ENCODE assay signal across 27 cellular contexts in the genomic region with DNA sequence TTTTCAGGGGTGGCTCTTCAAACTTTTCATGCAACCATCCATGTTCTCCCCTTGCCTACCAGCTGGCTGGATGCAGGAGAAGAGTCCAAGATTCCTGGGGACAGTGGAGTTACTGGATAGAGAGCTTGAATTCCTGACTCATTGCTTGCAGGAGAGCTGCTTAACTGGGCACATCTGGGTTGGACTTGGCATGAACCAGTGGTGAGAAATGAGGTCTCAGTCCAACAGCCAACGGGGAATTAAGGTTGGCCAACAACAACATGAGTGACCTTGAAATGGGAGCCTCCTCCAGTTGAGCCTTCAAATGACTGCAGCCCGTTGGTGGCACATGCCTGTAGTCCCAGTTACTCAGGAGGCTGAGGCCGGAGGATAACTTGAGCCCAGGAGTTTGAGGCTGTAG. TPM values are rescaled to one million over a fixed set of nuclear protein-coding genes. Genes with fewer than 3 reads are reported as not detected.
DNase-seq lines count a peak whose midpoint lies in the region; ATAC-seq and TF ChIP-seq lines count a peak whose summit lies in the region.
"Had no signal": no experiment of that assay in that cellular context is flagged by ENCODE, and none has a peak within 500 bp of the region (broad histone marks: within the 10 kb centered on the region; RNA-seq: fewer than 3 reads in every experiment).

No MANE protein-coding gene starts in this region.

- no peak overlapping the region for H3K4me3 Mint-ChIP-seq in type B pancreatic cell
- H3K4me3 Mint-ChIP-seq: activated B cell treated with CpG ODN at 0.5 μM for 24 hours, HFFc6 had no signal

- no peaks in the 10 kb centered on the region for H3K36me3 Mint-ChIP-seq in type B pancreatic cell

- ATAC-seq in HG03432 (IDR thresholded peaks at IDR 0.05; ENCODE audit: unreplicated experiment) = no peak
- ATAC-seq: left lung, right lobe of liver had no signal

- no peak overlapping the region for H3K27ac Mint-ChIP-seq in type B pancreatic cell
- H3K27ac Mint-ChIP-seq: activated B cell treated with CpG ODN at 0.5 μM for 24 hours, HFFc6 had no signal

- no peak for TF ChIP-seq CTCF in type B pancreatic cell (conservative IDR thresholded peaks at IDR 0.05)

- DNase-seq in GM04504 (ENCODE audit: low read depth) (peak; percentile 12), M059J (ENCODE audit: low read depth) (peak; percentile 38), fibroblast of peridontal ligament (ENCODE audit: extremely low read depth) (peak; percentile 31), type B pancreatic cell (ENCODE audit: extremely low spot score, unreplicated experiment) (peak; percentile 37), iPS-NIHi7 (ENCODE audit: extremely low spot score) (no peak), NCI-H526 treated with DMSO at 0.1 percent for 48 hours (lab: John Stamatoyannopoulos, UW) (no peak)
- DNase-seq: activated B cell treated with CpG ODN at 0.5 μM for 24 hours; activated CD4-positive, alpha-beta T cell treated with anti-CD3 and anti-CD28 coated beads, Interleukin-2, amount 50 U/mL, for 1 hour; activated gamma-delta T cell treated with Interleukin-2 at 50 U/mL for 16 hours; activated T-cell treated with anti-CD3 and anti-CD28 coated beads, Interleukin-2, amount 50 U/mL, for 48 hours; cerebellar nuclear complex; GDM1; HFFc6; left lung; mesendoderm; NCI-H1436; NCI-H2081; NK-92 treated with Interleukin-12 subunit alpha and Interleukin-12 subunit beta, amount 100 ng/mL, for 24 hours; right lobe of liver; SK-N-SH; stimulated activated CD4-positive, alpha-beta T cell treated with anti-CD3 and anti-CD28 coated beads, Interleukin-12 subunit alpha, Interleukin-12 subunit beta, amount 100 ng/mL, for 4 hours; stimulated activated CD4-positive, alpha-beta T cell treated with anti-CD3 and anti-CD28 coated beads, Interleukin-4, amount 100 ng/mL, for 1 hour; tibial artery had no signal

- H3K27me3 Mint-ChIP-seq in type B pancreatic cell = no peaks in the 10 kb centered on the region
- H3K27me3 Mint-ChIP-seq: activated B cell treated with CpG ODN at 0.5 μM for 24 hours had no signal

- H3K9me3 Mint-ChIP-seq in type B pancreatic cell = peaks cover 4% of the 10 kb centered on the region
- H3K9me3 Mint-ChIP-seq: activated B cell treated with CpG ODN at 0.5 μM for 24 hours, HFFc6 had no signal

- peaks cover 15% of the 10 kb centered on the region for H3K4me1 Mint-ChIP-seq in type B pancreatic cell (ENCODE audit: unreplicated experiment)
- H3K4me1 Mint-ChIP-seq: activated B cell treated with CpG ODN at 0.5 μM for 24 hours had no signal

RNA-seq across cellular contexts. Expression of gene OPN4, which starts 58.1 kb away (rescaled TPM):
- 0.52 TPM in 1 of 2 replicates, not detected in the other for total RNA-seq in M059J (2014; rRNA removed; shearing (Covaris generic))
- not detected in 2 replicates for total RNA-seq in type B pancreatic cell (ENCODE audit: low replicate concordance)
- total RNA-seq: activated B cell treated with CpG ODN at 0.5 μM for 24 hours; endothelial cell of umbilical vein; HFFc6; left lung; posterior vena cava; right lobe of liver; T-helper 1 cell treated with Interleukin-12 subunit alpha and Interleukin-12 subunit beta and Interleukin-4 antibody, amounts not matched to agents 30 ng/mL and 1 ng/mL, for 36 hours had no signal

Comparison
In these comparisons a context has a peak if more than half of its experiments do, and no peak if none do; other contexts are left out.
1. DNase-seq: peak in GM04504 (single experiment), M059J (single experiment), fibroblast of peridontal ligament (single experiment) and type B pancreatic cell (single experiment); none in iPS-NIHi7 (single experiment) and NCI-H526 treated with DMSO at 0.1 percent for 48 hours (single experiment).